20 cellular contexts compared by ENCODE assay signal in genomic region chr9:105328872-105329728, GRCh38.
DNase-seq lines count a peak whose midpoint lies in the region; ATAC-seq, FAIRE-seq and TF ChIP-seq lines count a peak whose summit lies in the region.
"Had no signal": no experiment of that assay in that cellular context is flagged by ENCODE, and none has a peak within 500 bp of the region (broad histone marks: within the 10 kb centered on the region; RNA-seq: fewer than 3 reads in every experiment).

No MANE protein-coding gene starts in this region.

- no peak for TF ChIP-seq CTCF in keratinocyte (optimal IDR thresholded peaks at IDR 0.05 in 1 of 3, IDR thresholded peaks at IDR 0.05 in 1 of 3, conservative IDR thresholded peaks at IDR 0.05 in 1 of 3; ENCODE audit: extremely low read depth in 1 of 3, insufficient read depth in 2 of 3, low read length in 3 of 3)

- ATAC-seq in stimulated activated naive CD8-positive, alpha-beta T cell treated with anti-CD3 and anti-CD28 coated beads, Interleukin-15, amount 100 ng/mL, for 72 hours, result no peak

- no peaks in the 10 kb centered on the region for H4K20me1 ChIP-seq in keratinocyte (ENCODE audit: control insufficient read depth, extremely low read depth, insufficient read depth, low read length)
- H4K20me1 ChIP-seq: BLaER1 treated with 17β-estradiol and CSF1 and Interleukin-3, amounts not matched to agents 10 nM and 100 nM had no signal

- peak; percentile 2 for DNase-seq in NCI-H2171 (lab: John Stamatoyannopoulos, UW)
- DNase-seq in NCI-H2171 treated with DMSO at 0.1 percent for 48 hours (lab: John Stamatoyannopoulos, UW), result no peak
- DNase-seq in anterior cingulate cortex (lab: John Stamatoyannopoulos, UW), result peak in 42 of 58 donors; percentile 6 to 70 (median 36)
- DNase-seq in keratinocyte (ENCODE audit: low read depth, low spot score), result no peak
- DNase-seq in NCI-H2029 treated with DMSO at 0.1 percent for 48 hours (lab: John Stamatoyannopoulos, UW), result no peak
- no peak for DNase-seq in stimulated activated naive CD8-positive, alpha-beta T cell treated with anti-CD3 and anti-CD28 coated beads, Interleukin-15, amount 100 ng/mL, for 72 hours
- DNase-seq in dedifferentiated amniotic fluid mesenchymal stem cell (ENCODE audit: extremely low spot score), result no peak
- DNase-seq: activated CD4-positive, alpha-beta T cell treated with anti-CD3 and anti-CD28 coated beads, Interleukin-2, amount 10 ng/mL, durations not matched to agents 7 days and 5 days; activated CD8-positive, alpha-beta memory T cell treated with anti-CD3 and anti-CD28 coated beads, Interleukin-2, amount 50 U/mL, for 4 hours; activated gamma-delta T cell; naive B cell; NCI-H187 treated with DMSO at 0.1 percent for 48 hours; NCI-H524; SHP77; transverse colon had no signal

- no peak overlapping the region for H3K9ac ChIP-seq in keratinocyte (ENCODE audit: control insufficient read depth, extremely low read depth, insufficient read depth, low read length)
- no peak overlapping the region for H3K9ac ChIP-seq in subcutaneous abdominal adipose tissue (ENCODE audit: low read length in 5 of 5)
- H3K9ac ChIP-seq: BLaER1 treated with 17β-estradiol and CSF1 and Interleukin-3, amounts not matched to agents 10 nM and 100 nM; parathyroid adenoma had no signal

- H3K9me1 ChIP-seq in keratinocyte (ENCODE audit: control insufficient read depth, extremely low read depth, insufficient read depth, low read length), result no peaks in the 10 kb centered on the region

- FAIRE-seq in keratinocyte (lab: Jason Lieb, UNC), result no peak

- peak overlapping the region; percentile 31 for H3K4me2 ChIP-seq in keratinocyte (ENCODE audit: control insufficient read depth, extremely low read depth, insufficient read depth, low read depth, low read length)
- H3K4me2 ChIP-seq: BLaER1 treated with 17β-estradiol and CSF1 and Interleukin-3, amounts not matched to agents 10 nM and 100 nM had no signal

- H3K27me3 Mint-ChIP-seq in stimulated activated naive CD8-positive, alpha-beta T cell treated with anti-CD3 and anti-CD28 coated beads, Interleukin-15, amount 100 ng/mL, for 72 hours, result no peaks in the 10 kb centered on the region
- H3K27me3 Mint-ChIP-seq: activated CD4-positive, alpha-beta T cell treated with anti-CD3 and anti-CD28 coated beads, Interleukin-2, amount 10 ng/mL, durations not matched to agents 7 days and 5 days; dendritic cell treated with granulocyte-macrophage colony-stimulating factor and Interleukin-4, amounts not matched to agents 40 ng/mL and 50 ng/mL, for 4 days; naive B cell had no signal

- no peak overlapping the region for H3K27ac ChIP-seq in keratinocyte (ENCODE audit: control insufficient read depth, insufficient read depth, low read length)
- H3K27ac ChIP-seq in subcutaneous abdominal adipose tissue (ENCODE audit: low read depth, low read length), result peak overlapping the region; percentile 35
- H3K27ac ChIP-seq: BLaER1 treated with 17β-estradiol and CSF1 and Interleukin-3, amounts not matched to agents 10 nM and 100 nM; epithelial cell of prostate; parathyroid adenoma had no signal

- H3K4me3 ChIP-seq in keratinocyte (ENCODE audit: control insufficient read depth in 2 of 3, extremely low read depth in 1 of 3, insufficient read depth in 2 of 3, low read depth in 1 of 3, low read length in 3 of 3) (no peak overlapping the region), subcutaneous abdominal adipose tissue (ENCODE audit: low read depth in 1 of 5, low read length in 5 of 5) (peak overlapping the region; percentile 19 to 57 (median 41))
- H3K4me3 ChIP-seq: BLaER1 treated with 17β-estradiol and CSF1 and Interleukin-3, amounts not matched to agents 10 nM and 100 nM; transverse colon had no signal

- H3K27me3 ChIP-seq in keratinocyte (ENCODE audit: control insufficient read depth, extremely low read depth, insufficient read depth, low read length) (no peaks in the 10 kb centered on the region), subcutaneous abdominal adipose tissue (ENCODE audit: control insufficient read depth in 5 of 5, insufficient read depth in 4 of 5, low read length in 5 of 5) (no peaks in the 10 kb centered on the region)
- H3K27me3 ChIP-seq: BLaER1 treated with 17β-estradiol and CSF1 and Interleukin-3, amounts not matched to agents 10 nM and 100 nM; transverse colon had no signal

- H3K36me3 ChIP-seq in keratinocyte (ENCODE audit: control insufficient read depth in 2 of 2, extremely low read depth in 1 of 2, insufficient read depth in 2 of 2, low read length in 2 of 2) (no peaks in the 10 kb centered on the region), subcutaneous abdominal adipose tissue (ENCODE audit: control insufficient read depth in 5 of 5, insufficient read depth in 5 of 5, low read length in 5 of 5) (no peaks in the 10 kb centered on the region)
- H3K36me3 ChIP-seq: transverse colon had no signal

- no peaks in the 10 kb centered on the region for H3K9me3 ChIP-seq in keratinocyte (ENCODE audit: control insufficient read depth, low read depth, low read length)
- no peaks in the 10 kb centered on the region for H3K9me3 ChIP-seq in subcutaneous abdominal adipose tissue (ENCODE audit: control insufficient read depth in 5 of 5, low read length in 5 of 5)
- H3K9me3 ChIP-seq: transverse colon had no signal

- H3K9me3 Mint-ChIP-seq in stimulated activated naive CD8-positive, alpha-beta T cell treated with anti-CD3 and anti-CD28 coated beads, Interleukin-15, amount 100 ng/mL, for 72 hours, result no peaks in the 10 kb centered on the region
- H3K9me3 Mint-ChIP-seq: activated CD4-positive, alpha-beta T cell treated with anti-CD3 and anti-CD28 coated beads, Interleukin-2, amount 10 ng/mL, durations not matched to agents 7 days and 5 days; dendritic cell treated with granulocyte-macrophage colony-stimulating factor and Interleukin-4, amounts not matched to agents 40 ng/mL and 50 ng/mL, for 4 days; naive B cell had no signal

- dilution Hi-C loops in keratinocyte (cut with MboI; ENCODE audit: extremely low pct_ligation_motif_present, low sequenced_read_pairs), result no loop called here

- H3K27ac Mint-ChIP-seq in stimulated activated naive CD8-positive, alpha-beta T cell treated with anti-CD3 and anti-CD28 coated beads, Interleukin-15, amount 100 ng/mL, for 72 hours, result no peak overlapping the region
- H3K27ac Mint-ChIP-seq: activated CD4-positive, alpha-beta T cell treated with anti-CD3 and anti-CD28 coated beads, Interleukin-2, amount 10 ng/mL, durations not matched to agents 7 days and 5 days had no signal

- H3K4me1 ChIP-seq in keratinocyte (ENCODE audit: control insufficient read depth, extremely low read depth, insufficient read depth, low read length), result peaks cover 5% of the 10 kb centered on the region
- H3K4me1 ChIP-seq in subcutaneous abdominal adipose tissue (ENCODE audit: control insufficient read depth in 5 of 5, insufficient read depth in 5 of 5, low read length in 5 of 5), result peaks cover 0 to 14% (median 7%) of the 10 kb centered on the region in 5 donors
- H3K4me1 ChIP-seq: BLaER1 treated with 17β-estradiol and CSF1 and Interleukin-3, amounts not matched to agents 10 nM and 100 nM had no signal

- no peak overlapping the region for H3K4me3 Mint-ChIP-seq in stimulated activated naive CD8-positive, alpha-beta T cell treated with anti-CD3 and anti-CD28 coated beads, Interleukin-15, amount 100 ng/mL, for 72 hours
- H3K4me3 Mint-ChIP-seq: activated CD4-positive, alpha-beta T cell treated with anti-CD3 and anti-CD28 coated beads, Interleukin-2, amount 10 ng/mL, durations not matched to agents 7 days and 5 days; dendritic cell treated with granulocyte-macrophage colony-stimulating factor and Interleukin-4, amounts not matched to agents 40 ng/mL and 50 ng/mL, for 4 days; naive B cell had no signal

- no peak overlapping the region for H2AFZ ChIP-seq in keratinocyte (ENCODE audit: control insufficient read depth, low read length)
- H2AFZ ChIP-seq: parathyroid adenoma had no signal

- H3K4me1 Mint-ChIP-seq in stimulated activated naive CD8-positive, alpha-beta T cell treated with anti-CD3 and anti-CD28 coated beads, Interleukin-15, amount 100 ng/mL, for 72 hours, result no peaks in the 10 kb centered on the region

- H3K79me2 ChIP-seq in keratinocyte (ENCODE audit: control insufficient read depth, insufficient read depth, low read length), result no peaks in the 10 kb centered on the region

Comparison
In these comparisons a context has a peak if more than half of its experiments do, and no peak if none do; other contexts are left out.
1. DNase-seq: peak in NCI-H2171 (single experiment) and anterior cingulate cortex (42 of 58); none in NCI-H2171 treated with DMSO at 0.1 percent for 48 hours (single experiment), keratinocyte (single experiment), NCI-H2029 treated with DMSO at 0.1 percent for 48 hours (single experiment), stimulated activated naive CD8-positive, alpha-beta T cell treated with anti-CD3 and anti-CD28 coated beads, Interleukin-15, amount 100 ng/mL, for 72 hours (0 of 2) and dedifferentiated amniotic fluid mesenchymal stem cell (single experiment).
2. H3K4me3 ChIP-seq: peak in subcutaneous abdominal adipose tissue (5 of 5); none in keratinocyte (0 of 3).